1 cellular context compared by ENCODE assay signal in the genomic region with DNA sequence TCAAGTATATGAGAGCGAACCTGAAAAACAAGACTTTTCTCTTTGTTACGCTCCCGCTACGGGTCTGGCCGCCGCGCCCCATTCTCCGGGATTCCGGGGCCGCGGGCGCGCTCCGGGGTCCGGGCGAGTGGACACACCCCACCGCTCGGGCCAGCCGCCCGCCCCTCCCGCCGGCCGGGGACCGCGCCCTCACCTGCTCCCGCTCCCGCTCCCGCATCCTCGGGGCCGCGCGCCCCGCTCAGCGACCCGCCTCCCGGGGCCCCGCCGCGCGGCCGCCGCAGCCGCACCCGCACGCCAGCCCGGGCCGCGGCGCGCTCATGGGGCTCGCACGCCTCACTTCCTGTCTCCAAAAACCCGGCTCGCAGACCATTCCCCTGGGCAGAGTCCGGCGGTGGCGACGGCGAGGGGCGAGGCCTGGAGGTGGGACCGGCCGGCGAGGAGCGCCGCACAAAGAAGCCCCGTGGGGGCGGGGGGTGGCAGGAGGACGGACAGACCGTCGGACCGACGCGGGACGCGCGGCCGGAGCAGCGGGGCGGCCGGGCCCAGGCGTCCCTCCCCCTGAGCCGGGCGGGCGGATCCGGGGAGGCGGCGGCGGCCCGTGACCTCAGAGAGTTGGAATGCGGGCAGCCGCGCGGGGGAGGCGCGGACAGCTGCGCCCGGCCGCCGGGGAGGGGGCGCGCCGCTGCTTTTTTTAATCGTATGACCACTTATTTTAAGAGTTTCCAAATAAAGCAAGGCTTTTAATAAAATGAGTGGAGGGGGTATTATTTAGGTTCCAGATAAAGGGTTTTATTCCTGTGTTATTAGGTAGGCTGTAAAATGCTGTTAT.
TF ChIP-seq lines count a peak whose summit lies in the region.

A gene (minus strand): TSS at position 550 of the 829 bp plus-strand sequence. CDS start 4,590 bp downstream, outside the sequence.

TF ChIP-seq in WTC11, 78 proteins besides CTCF, POLR2A, EP300 and RAD21 (continued from another document and continues in another):
- TF ChIP-seq, protein P1, sequence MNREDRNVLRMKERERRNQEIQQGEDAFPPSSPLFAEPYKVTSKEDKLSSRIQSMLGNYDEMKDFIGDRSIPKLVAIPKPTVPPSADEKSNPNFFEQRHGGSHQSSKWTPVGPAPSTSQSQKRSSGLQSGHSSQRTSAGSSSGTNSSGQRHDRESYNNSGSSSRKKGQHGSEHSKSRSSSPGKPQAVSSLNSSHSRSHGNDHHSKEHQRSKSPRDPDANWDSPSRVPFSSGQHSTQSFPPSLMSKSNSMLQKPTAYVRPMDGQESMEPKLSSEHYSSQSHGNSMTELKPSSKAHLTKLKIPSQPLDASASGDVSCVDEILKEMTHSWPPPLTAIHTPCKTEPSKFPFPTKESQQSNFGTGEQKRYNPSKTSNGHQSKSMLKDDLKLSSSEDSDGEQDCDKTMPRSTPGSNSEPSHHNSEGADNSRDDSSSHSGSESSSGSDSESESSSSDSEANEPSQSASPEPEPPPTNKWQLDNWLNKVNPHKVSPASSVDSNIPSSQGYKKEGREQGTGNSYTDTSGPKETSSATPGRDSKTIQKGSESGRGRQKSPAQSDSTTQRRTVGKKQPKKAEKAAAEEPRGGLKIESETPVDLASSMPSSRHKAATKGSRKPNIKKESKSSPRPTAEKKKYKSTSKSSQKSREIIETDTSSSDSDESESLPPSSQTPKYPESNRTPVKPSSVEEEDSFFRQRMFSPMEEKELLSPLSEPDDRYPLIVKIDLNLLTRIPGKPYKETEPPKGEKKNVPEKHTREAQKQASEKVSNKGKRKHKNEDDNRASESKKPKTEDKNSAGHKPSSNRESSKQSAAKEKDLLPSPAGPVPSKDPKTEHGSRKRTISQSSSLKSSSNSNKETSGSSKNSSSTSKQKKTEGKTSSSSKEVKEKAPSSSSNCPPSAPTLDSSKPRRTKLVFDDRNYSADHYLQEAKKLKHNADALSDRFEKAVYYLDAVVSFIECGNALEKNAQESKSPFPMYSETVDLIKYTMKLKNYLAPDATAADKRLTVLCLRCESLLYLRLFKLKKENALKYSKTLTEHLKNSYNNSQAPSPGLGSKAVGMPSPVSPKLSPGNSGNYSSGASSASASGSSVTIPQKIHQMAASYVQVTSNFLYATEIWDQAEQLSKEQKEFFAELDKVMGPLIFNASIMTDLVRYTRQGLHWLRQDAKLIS (CRISPR knock-in tag; IDR thresholded peaks at IDR 0.05; ENCODE audit: borderline replicate concordance) = no peak
- TF ChIP-seq EMX1 (CRISPR knock-in tag; IDR thresholded peaks at IDR 0.05) (no peak), ETV6 (CRISPR knock-in tag; IDR thresholded peaks at IDR 0.05) (peak; percentile 64; the same call in 1 of the 2 replicates), OVOL2 (CRISPR knock-in tag; IDR thresholded peaks at IDR 0.05; ENCODE audit: borderline replicate concordance) (no peak), IRF2 (CRISPR knock-in tag; IDR thresholded peaks at IDR 0.05; ENCODE audit: borderline replicate concordance, low read depth) (no peak), ESRRA (CRISPR knock-in tag; IDR thresholded peaks at IDR 0.05; ENCODE audit: borderline replicate concordance) (no peak), ZNF138 (CRISPR knock-in tag; conservative IDR thresholded peaks at IDR 0.05) (no peak), FOXJ3 (CRISPR knock-in tag; IDR thresholded peaks at IDR 0.05; ENCODE audit: borderline replicate concordance) (no peak), GRHL2 (CRISPR knock-in tag; IDR thresholded peaks at IDR 0.05; ENCODE audit: insufficient replicate concordance, severe bottlenecking) (no peak), GTF2I (CRISPR knock-in tag; conservative IDR thresholded peaks at IDR 0.05) (no peak), SMAD3 (CRISPR knock-in tag; IDR thresholded peaks at IDR 0.05; ENCODE audit: borderline replicate concordance) (no peak), CREM (CRISPR knock-in tag; IDR thresholded peaks at IDR 0.05) (peak; percentile 70; the same call in 1 of the 2 replicates), RELA (CRISPR knock-in tag; IDR thresholded peaks at IDR 0.05; ENCODE audit: borderline replicate concordance) (no peak), NFATC4 (CRISPR knock-in tag; IDR thresholded peaks at IDR 0.05) (no peak), KAT7 (CRISPR knock-in tag; IDR thresholded peaks at IDR 0.05; ENCODE audit: borderline replicate concordance) (no peak), HMGA2 (CRISPR knock-in tag; IDR thresholded peaks at IDR 0.05) (no peak), TEAD1 (CRISPR knock-in tag; IDR thresholded peaks at IDR 0.05) (peak; percentile 53; the same call in 1 of the 2 replicates), ZNF396 (CRISPR knock-in tag; IDR thresholded peaks at IDR 0.05; ENCODE audit: borderline replicate concordance) (no peak), MXD4 (CRISPR knock-in tag; IDR thresholded peaks at IDR 0.05; ENCODE audit: borderline replicate concordance) (no peak)
- TF ChIP-seq, protein P2, sequence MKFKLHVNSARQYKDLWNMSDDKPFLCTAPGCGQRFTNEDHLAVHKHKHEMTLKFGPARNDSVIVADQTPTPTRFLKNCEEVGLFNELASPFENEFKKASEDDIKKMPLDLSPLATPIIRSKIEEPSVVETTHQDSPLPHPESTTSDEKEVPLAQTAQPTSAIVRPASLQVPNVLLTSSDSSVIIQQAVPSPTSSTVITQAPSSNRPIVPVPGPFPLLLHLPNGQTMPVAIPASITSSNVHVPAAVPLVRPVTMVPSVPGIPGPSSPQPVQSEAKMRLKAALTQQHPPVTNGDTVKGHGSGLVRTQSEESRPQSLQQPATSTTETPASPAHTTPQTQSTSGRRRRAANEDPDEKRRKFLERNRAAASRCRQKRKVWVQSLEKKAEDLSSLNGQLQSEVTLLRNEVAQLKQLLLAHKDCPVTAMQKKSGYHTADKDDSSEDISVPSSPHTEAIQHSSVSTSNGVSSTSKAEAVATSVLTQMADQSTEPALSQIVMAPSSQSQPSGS (CRISPR knock-in tag; IDR thresholded peaks at IDR 0.05; ENCODE audit: borderline replicate concordance, low read depth) = no peak
- TF ChIP-seq, protein P3, sequence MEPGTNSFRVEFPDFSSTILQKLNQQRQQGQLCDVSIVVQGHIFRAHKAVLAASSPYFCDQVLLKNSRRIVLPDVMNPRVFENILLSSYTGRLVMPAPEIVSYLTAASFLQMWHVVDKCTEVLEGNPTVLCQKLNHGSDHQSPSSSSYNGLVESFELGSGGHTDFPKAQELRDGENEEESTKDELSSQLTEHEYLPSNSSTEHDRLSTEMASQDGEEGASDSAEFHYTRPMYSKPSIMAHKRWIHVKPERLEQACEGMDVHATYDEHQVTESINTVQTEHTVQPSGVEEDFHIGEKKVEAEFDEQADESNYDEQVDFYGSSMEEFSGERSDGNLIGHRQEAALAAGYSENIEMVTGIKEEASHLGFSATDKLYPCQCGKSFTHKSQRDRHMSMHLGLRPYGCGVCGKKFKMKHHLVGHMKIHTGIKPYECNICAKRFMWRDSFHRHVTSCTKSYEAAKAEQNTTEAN (CRISPR knock-in tag; IDR thresholded peaks at IDR 0.05) = no peak
- TF ChIP-seq, protein P4, sequence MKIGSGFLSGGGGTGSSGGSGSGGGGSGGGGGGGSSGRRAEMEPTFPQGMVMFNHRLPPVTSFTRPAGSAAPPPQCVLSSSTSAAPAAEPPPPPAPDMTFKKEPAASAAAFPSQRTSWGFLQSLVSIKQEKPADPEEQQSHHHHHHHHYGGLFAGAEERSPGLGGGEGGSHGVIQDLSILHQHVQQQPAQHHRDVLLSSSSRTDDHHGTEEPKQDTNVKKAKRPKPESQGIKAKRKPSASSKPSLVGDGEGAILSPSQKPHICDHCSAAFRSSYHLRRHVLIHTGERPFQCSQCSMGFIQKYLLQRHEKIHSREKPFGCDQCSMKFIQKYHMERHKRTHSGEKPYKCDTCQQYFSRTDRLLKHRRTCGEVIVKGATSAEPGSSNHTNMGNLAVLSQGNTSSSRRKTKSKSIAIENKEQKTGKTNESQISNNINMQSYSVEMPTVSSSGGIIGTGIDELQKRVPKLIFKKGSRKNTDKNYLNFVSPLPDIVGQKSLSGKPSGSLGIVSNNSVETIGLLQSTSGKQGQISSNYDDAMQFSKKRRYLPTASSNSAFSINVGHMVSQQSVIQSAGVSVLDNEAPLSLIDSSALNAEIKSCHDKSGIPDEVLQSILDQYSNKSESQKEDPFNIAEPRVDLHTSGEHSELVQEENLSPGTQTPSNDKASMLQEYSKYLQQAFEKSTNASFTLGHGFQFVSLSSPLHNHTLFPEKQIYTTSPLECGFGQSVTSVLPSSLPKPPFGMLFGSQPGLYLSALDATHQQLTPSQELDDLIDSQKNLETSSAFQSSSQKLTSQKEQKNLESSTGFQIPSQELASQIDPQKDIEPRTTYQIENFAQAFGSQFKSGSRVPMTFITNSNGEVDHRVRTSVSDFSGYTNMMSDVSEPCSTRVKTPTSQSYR (CRISPR knock-in tag; IDR thresholded peaks at IDR 0.05) = no peak
- TF ChIP-seq, protein P5, sequence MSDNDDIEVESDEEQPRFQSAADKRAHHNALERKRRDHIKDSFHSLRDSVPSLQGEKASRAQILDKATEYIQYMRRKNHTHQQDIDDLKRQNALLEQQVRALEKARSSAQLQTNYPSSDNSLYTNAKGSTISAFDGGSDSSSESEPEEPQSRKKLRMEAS (CRISPR knock-in tag; IDR thresholded peaks at IDR 0.05) = peak; percentile 41; the same call in 1 of the 2 replicates
- TF ChIP-seq, protein P6, sequence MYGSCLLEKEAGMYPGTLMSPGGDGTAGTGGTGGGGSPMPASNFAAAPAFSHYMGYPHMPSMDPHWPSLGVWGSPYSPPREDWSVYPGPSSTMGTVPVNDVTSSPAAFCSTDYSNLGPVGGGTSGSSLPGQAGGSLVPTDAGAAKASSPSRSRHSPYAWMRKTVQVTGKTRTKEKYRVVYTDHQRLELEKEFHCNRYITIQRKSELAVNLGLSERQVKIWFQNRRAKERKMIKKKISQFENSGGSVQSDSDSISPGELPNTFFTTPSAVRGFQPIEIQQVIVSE (CRISPR knock-in tag; IDR thresholded peaks at IDR 0.05; ENCODE audit: borderline replicate concordance) = no peak
- TF ChIP-seq, protein P7, sequence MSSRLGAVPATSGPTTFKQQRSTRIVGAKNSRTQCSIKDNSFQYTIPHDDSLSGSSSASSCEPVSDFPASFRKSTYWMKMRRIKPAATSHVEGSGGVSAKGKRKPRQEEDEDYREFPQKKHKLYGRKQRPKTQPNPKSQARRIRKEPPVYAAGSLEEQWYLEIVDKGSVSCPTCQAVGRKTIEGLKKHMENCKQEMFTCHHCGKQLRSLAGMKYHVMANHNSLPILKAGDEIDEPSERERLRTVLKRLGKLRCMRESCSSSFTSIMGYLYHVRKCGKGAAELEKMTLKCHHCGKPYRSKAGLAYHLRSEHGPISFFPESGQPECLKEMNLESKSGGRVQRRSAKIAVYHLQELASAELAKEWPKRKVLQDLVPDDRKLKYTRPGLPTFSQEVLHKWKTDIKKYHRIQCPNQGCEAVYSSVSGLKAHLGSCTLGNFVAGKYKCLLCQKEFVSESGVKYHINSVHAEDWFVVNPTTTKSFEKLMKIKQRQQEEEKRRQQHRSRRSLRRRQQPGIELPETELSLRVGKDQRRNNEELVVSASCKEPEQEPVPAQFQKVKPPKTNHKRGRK (CRISPR knock-in tag; IDR thresholded peaks at IDR 0.05; ENCODE audit: borderline replicate concordance) = no peak
- TF ChIP-seq, protein P8, sequence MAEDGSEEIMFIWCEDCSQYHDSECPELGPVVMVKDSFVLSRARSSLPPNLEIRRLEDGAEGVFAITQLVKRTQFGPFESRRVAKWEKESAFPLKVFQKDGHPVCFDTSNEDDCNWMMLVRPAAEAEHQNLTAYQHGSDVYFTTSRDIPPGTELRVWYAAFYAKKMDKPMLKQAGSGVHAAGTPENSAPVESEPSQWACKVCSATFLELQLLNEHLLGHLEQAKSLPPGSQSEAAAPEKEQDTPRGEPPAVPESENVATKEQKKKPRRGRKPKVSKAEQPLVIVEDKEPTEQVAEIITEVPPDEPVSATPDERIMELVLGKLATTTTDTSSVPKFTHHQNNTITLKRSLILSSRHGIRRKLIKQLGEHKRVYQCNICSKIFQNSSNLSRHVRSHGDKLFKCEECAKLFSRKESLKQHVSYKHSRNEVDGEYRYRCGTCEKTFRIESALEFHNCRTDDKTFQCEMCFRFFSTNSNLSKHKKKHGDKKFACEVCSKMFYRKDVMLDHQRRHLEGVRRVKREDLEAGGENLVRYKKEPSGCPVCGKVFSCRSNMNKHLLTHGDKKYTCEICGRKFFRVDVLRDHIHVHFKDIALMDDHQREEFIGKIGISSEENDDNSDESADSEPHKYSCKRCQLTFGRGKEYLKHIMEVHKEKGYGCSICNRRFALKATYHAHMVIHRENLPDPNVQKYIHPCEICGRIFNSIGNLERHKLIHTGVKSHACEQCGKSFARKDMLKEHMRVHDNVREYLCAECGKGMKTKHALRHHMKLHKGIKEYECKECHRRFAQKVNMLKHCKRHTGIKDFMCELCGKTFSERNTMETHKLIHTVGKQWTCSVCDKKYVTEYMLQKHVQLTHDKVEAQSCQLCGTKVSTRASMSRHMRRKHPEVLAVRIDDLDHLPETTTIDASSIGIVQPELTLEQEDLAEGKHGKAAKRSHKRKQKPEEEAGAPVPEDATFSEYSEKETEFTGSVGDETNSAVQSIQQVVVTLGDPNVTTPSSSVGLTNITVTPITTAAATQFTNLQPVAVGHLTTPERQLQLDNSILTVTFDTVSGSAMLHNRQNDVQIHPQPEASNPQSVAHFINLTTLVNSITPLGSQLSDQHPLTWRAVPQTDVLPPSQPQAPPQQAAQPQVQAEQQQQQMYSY (CRISPR knock-in tag; IDR thresholded peaks at IDR 0.05) = no peak
- TF ChIP-seq, protein P9, sequence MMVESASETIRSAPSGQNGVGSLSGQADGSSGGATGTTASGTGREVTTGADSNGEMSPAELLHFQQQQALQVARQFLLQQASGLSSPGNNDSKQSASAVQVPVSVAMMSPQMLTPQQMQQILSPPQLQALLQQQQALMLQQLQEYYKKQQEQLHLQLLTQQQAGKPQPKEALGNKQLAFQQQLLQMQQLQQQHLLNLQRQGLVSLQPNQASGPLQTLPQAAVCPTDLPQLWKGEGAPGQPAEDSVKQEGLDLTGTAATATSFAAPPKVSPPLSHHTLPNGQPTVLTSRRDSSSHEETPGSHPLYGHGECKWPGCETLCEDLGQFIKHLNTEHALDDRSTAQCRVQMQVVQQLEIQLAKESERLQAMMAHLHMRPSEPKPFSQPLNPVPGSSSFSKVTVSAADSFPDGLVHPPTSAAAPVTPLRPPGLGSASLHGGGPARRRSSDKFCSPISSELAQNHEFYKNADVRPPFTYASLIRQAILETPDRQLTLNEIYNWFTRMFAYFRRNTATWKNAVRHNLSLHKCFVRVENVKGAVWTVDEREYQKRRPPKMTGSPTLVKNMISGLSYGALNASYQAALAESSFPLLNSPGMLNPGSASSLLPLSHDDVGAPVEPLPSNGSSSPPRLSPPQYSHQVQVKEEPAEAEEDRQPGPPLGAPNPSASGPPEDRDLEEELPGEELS (CRISPR knock-in tag; IDR thresholded peaks at IDR 0.05) = peak; percentile 67; the same call in 1 of the 2 replicates
- TF ChIP-seq, protein P10, sequence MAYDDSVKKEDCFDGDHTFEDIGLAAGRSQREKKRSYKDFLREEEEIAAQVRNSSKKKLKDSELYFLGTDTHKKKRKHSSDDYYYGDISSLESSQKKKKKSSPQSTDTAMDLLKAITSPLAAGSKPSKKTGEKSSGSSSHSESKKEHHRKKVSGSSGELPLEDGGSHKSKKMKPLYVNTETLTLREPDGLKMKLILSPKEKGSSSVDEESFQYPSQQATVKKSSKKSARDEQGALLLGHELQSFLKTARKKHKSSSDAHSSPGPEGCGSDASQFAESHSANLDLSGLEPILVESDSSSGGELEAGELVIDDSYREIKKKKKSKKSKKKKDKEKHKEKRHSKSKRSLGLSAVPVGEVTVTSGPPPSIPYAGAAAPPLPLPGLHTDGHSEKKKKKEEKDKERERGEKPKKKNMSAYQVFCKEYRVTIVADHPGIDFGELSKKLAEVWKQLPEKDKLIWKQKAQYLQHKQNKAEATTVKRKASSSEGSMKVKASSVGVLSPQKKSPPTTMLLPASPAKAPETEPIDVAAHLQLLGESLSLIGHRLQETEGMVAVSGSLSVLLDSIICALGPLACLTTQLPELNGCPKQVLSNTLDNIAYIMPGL (CRISPR knock-in tag; IDR thresholded peaks at IDR 0.05) = peak; percentile 45; the same call in 1 of the 2 replicates
